In the genomic region with DNA sequence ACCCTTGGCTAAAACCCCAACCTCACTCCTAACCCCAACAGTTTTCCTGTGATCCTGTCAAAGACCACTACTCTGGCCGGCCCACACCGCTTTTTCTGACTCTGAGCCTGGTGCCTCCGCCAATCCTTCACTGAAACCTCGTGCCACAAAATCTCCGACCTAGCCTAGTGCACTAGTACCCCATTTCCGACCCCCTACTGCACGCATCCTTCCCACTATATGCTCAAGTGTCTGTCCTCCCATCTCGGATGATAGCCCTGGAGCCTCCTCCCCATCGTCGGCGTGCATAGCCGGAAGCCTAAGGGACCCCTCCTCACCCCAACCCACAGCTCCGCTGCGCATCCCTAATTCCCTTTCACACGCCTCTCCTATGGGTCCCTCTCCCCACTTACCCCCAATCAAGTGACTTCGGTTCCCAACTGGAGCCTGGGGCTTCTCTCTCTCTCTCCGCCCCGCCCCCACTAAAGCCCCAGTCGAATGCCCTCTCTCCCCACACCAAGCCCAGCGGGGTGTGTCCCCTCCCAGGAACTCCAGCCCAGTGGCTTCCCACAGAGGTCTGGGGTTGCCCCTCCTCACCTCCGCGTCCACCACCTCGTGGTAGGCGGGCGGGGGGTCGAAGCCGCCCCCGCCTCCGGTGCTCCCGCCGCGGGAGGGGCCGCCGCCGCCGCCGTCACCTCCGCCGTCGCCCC, we compare ENCODE assay signal across 1 cellular context.
TF ChIP-seq lines count a peak whose summit lies in the region.

No MANE protein-coding gene starts in this region.

TF ChIP-seq in HepG2, 621 proteins besides CTCF, POLR2A, EP300 and RAD21 (continued from another document):
- TF ChIP-seq ZBED4 (CRISPR knock-in tag; IDR thresholded peaks at IDR 0.05; ENCODE audit: borderline replicate concordance) (no peak), FOXK2 (IDR thresholded peaks at IDR 0.05) (no peak), HNRNPLL (IDR thresholded peaks at IDR 0.05; ENCODE audit: low read depth, low read length, poor library complexity, severe bottlenecking) (peak; percentile 11), NR1H2 (CRISPR knock-in tag; IDR thresholded peaks at IDR 0.05; ENCODE audit: borderline replicate concordance, low read depth) (0 out of 2 replicates have a peak, but pooled peaks have one; percentile 18), MATR3 (CRISPR knock-in tag; IDR thresholded peaks at IDR 0.05) (no peak), KLF6 (CRISPR knock-in tag; IDR thresholded peaks at IDR 0.05) (no peak), MXI1 (IDR thresholded peaks at IDR 0.05; ENCODE audit: borderline replicate concordance, low read depth, low read length) (no peak), FOSL1 (CRISPR knock-in tag; IDR thresholded peaks at IDR 0.05; ENCODE audit: borderline replicate concordance) (no peak), MXD4 (CRISPR knock-in tag; IDR thresholded peaks at IDR 0.05) (no peak), MIER3 (CRISPR knock-in tag; IDR thresholded peaks at IDR 0.05; ENCODE audit: borderline replicate concordance) (0 out of 2 replicates have a peak, but pooled peaks have one; percentile 36), SIX4 (CRISPR knock-in tag; IDR thresholded peaks at IDR 0.05) (no peak), ZNF75D (CRISPR knock-in tag; IDR thresholded peaks at IDR 0.05; ENCODE audit: borderline replicate concordance) (no peak), ZNF501 (CRISPR knock-in tag; IDR thresholded peaks at IDR 0.05) (no peak), ZNF367 (CRISPR knock-in tag; IDR thresholded peaks at IDR 0.05; ENCODE audit: borderline replicate concordance) (no peak), POLR2AphosphoS5 (IDR thresholded peaks at IDR 0.05; ENCODE audit: low read depth, low read length) (peak; percentile 34; the same call in 1 of the 2 replicates), SRY (CRISPR knock-in tag; IDR thresholded peaks at IDR 0.05) (0 out of 2 replicates have a peak, but pooled peaks have one; percentile 6), ZNF687 (CRISPR knock-in tag; IDR thresholded peaks at IDR 0.05) (0 out of 2 replicates have a peak, but pooled peaks have one; percentile 22), ARNTL (CRISPR knock-in tag; IDR thresholded peaks at IDR 0.05) (no peak), MED8 (CRISPR knock-in tag; IDR thresholded peaks at IDR 0.05; ENCODE audit: insufficient replicate concordance) (no peak), PPARG (CRISPR knock-in tag; conservative IDR thresholded peaks at IDR 0.05) (no peak), ZBTB20 (CRISPR knock-in tag; IDR thresholded peaks at IDR 0.05; ENCODE audit: borderline replicate concordance, low read depth) (0 out of 2 replicates have a peak, but pooled peaks have one; percentile 18), ZNF839 (CRISPR knock-in tag; IDR thresholded peaks at IDR 0.05; ENCODE audit: borderline replicate concordance) (0 out of 2 replicates have a peak, but pooled peaks have one; percentile 59), ZNF7 (CRISPR knock-in tag; IDR thresholded peaks at IDR 0.05) (no peak), ZSCAN21 (CRISPR knock-in tag; IDR thresholded peaks at IDR 0.05; ENCODE audit: borderline replicate concordance) (no peak), ZNF879 (CRISPR knock-in tag; IDR thresholded peaks at IDR 0.05) (no peak), ZNF780A (CRISPR knock-in tag; IDR thresholded peaks at IDR 0.05) (no peak), ZNF207 (IDR thresholded peaks at IDR 0.05; ENCODE audit: borderline replicate concordance) (no peak), NONO (IDR thresholded peaks at IDR 0.05) (no peak), NONO (CRISPR knock-in tag; conservative IDR thresholded peaks at IDR 0.05) (0 out of 2 replicates have a peak, but pooled peaks have one; percentile 38), ZNF850 (CRISPR knock-in tag; conservative IDR thresholded peaks at IDR 0.05) (no peak), ZNF564 (CRISPR knock-in tag; IDR thresholded peaks at IDR 0.05) (peak; percentile 7; the same call in 1 of the 2 replicates), NFE2L2 (IDR thresholded peaks at IDR 0.05; ENCODE audit: low read length) (no peak), USF2 (IDR thresholded peaks at IDR 0.05; ENCODE audit: low read depth, low read length) (no peak), USF2 (CRISPR knock-in tag; IDR thresholded peaks at IDR 0.05; ENCODE audit: borderline replicate concordance) (no peak; the same call in 1 of the 2 replicates), HDAC6 (IDR thresholded peaks at IDR 0.05; ENCODE audit: low read depth, low read length) (no peak), SAP130 (CRISPR knock-in tag; IDR thresholded peaks at IDR 0.05; ENCODE audit: low read depth) (peak; percentile 38; the same call in 1 of the 2 replicates)
- TF ChIP-seq, protein P1, sequence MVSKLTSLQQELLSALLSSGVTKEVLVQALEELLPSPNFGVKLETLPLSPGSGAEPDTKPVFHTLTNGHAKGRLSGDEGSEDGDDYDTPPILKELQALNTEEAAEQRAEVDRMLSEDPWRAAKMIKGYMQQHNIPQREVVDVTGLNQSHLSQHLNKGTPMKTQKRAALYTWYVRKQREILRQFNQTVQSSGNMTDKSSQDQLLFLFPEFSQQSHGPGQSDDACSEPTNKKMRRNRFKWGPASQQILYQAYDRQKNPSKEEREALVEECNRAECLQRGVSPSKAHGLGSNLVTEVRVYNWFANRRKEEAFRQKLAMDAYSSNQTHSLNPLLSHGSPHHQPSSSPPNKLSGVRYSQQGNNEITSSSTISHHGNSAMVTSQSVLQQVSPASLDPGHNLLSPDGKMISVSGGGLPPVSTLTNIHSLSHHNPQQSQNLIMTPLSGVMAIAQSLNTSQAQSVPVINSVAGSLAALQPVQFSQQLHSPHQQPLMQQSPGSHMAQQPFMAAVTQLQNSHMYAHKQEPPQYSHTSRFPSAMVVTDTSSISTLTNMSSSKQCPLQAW (CRISPR knock-in tag; IDR thresholded peaks at IDR 0.05): 0 out of 2 replicates have a peak, but pooled peaks have one; percentile 24
- TF ChIP-seq, protein P2, sequence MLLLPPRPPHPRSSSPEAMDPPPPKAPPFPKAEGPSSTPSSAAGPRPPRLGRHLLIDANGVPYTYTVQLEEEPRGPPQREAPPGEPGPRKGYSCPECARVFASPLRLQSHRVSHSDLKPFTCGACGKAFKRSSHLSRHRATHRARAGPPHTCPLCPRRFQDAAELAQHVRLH (CRISPR knock-in tag; IDR thresholded peaks at IDR 0.05; ENCODE audit: borderline replicate concordance, low read depth): no peak
- TF ChIP-seq, protein P3, sequence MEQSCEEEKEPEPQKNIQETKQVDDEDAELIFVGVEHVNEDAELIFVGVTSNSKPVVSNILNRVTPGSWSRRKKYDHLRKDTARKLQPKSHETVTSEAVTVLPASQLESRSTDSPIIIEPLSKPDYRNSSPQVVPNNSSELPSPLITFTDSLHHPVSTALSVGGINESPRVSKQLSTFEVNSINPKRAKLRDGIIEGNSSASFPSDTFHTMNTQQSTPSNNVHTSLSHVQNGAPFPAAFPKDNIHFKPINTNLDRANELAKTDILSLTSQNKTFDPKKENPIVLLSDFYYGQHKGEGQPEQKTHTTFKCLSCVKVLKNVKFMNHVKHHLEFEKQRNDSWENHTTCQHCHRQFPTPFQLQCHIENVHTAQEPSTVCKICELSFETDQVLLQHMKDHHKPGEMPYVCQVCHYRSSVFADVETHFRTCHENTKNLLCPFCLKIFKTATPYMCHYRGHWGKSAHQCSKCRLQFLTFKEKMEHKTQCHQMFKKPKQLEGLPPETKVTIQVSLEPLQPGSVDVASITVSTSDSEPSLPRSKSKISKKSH (CRISPR knock-in tag; IDR thresholded peaks at IDR 0.05; ENCODE audit: borderline replicate concordance): no peak
- TF ChIP-seq, protein P4, sequence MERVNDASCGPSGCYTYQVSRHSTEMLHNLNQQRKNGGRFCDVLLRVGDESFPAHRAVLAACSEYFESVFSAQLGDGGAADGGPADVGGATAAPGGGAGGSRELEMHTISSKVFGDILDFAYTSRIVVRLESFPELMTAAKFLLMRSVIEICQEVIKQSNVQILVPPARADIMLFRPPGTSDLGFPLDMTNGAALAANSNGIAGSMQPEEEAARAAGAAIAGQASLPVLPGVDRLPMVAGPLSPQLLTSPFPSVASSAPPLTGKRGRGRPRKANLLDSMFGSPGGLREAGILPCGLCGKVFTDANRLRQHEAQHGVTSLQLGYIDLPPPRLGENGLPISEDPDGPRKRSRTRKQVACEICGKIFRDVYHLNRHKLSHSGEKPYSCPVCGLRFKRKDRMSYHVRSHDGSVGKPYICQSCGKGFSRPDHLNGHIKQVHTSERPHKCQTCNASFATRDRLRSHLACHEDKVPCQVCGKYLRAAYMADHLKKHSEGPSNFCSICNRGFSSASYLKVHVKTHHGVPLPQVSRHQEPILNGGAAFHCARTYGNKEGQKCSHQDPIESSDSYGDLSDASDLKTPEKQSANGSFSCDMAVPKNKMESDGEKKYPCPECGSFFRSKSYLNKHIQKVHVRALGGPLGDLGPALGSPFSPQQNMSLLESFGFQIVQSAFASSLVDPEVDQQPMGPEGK (CRISPR knock-in tag; IDR thresholded peaks at IDR 0.05): peak; percentile 79
- TF ChIP-seq, protein P5, sequence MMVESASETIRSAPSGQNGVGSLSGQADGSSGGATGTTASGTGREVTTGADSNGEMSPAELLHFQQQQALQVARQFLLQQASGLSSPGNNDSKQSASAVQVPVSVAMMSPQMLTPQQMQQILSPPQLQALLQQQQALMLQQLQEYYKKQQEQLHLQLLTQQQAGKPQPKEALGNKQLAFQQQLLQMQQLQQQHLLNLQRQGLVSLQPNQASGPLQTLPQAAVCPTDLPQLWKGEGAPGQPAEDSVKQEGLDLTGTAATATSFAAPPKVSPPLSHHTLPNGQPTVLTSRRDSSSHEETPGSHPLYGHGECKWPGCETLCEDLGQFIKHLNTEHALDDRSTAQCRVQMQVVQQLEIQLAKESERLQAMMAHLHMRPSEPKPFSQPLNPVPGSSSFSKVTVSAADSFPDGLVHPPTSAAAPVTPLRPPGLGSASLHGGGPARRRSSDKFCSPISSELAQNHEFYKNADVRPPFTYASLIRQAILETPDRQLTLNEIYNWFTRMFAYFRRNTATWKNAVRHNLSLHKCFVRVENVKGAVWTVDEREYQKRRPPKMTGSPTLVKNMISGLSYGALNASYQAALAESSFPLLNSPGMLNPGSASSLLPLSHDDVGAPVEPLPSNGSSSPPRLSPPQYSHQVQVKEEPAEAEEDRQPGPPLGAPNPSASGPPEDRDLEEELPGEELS (CRISPR knock-in tag; IDR thresholded peaks at IDR 0.05): no peak
